In genomic region chr12:43964966-43965365, GRCh38 we compare ENCODE assay signal across 25 cellular contexts.
A peak's percentile ranks its signal among the peaks of the same experiment; 100 is the strongest.
DNase-seq lines count a peak whose midpoint lies in the region; FAIRE-seq and TF ChIP-seq lines count a peak whose summit lies in the region.
"Had no signal": no experiment of that assay in that cellular context is flagged by ENCODE, and none has a peak within 500 bp of the region (broad histone marks: within the 10 kb centered on the region; RNA-seq: fewer than 3 reads in every experiment).

No MANE protein-coding gene starts in this region.

- no peaks in the 10 kb centered on the region for H3K9me3 Mint-ChIP-seq in astrocyte (ENCODE audit: unreplicated experiment)
- H3K9me3 Mint-ChIP-seq in activated CD4-positive, alpha-beta T cell treated with anti-CD3 and anti-CD28 coated beads, Interleukin-2, amount 10 ng/mL, durations not matched to agents 7 days and 5 days, result peaks cover 9% of the 10 kb centered on the region

- H3K4me3 ChIP-seq in astrocyte (ENCODE audit: insufficient read depth, low read depth, low read length) (no peak overlapping the region), mesendoderm (ENCODE audit: low read length) (no peak overlapping the region)
- H3K4me3 ChIP-seq: esophagus squamous epithelium, hepatocyte had no signal

- H3K9ac ChIP-seq in astrocyte (ENCODE audit: low read length) (no peak overlapping the region), mesendoderm (ENCODE audit: low read length) (no peak overlapping the region)

- H3K23ac ChIP-seq in mesendoderm (ENCODE audit: low read length), result no peak overlapping the region

- no peak overlapping the region for H3K18ac ChIP-seq in mesendoderm (ENCODE audit: low read length)

- no peak overlapping the region for H2AFZ ChIP-seq in astrocyte (ENCODE audit: low read depth, low read length)
- H2AFZ ChIP-seq: hepatocyte had no signal

- H3K27ac ChIP-seq in astrocyte (ENCODE audit: low read depth, low read length) (no peak overlapping the region), mesendoderm (ENCODE audit: low read depth, low read length) (no peak overlapping the region)
- H3K27ac ChIP-seq: 22Rv1, esophagus squamous epithelium, hepatocyte had no signal

- H4K5ac ChIP-seq in mesendoderm (ENCODE audit: low read length), result no peak overlapping the region

- H3K9me3 ChIP-seq in astrocyte (ENCODE audit: insufficient read depth, low read depth, low read length), result no peaks in the 10 kb centered on the region
- H3K9me3 ChIP-seq: BE2C, esophagus squamous epithelium had no signal

- H3K79me1 ChIP-seq in mesendoderm (ENCODE audit: low read length), result no peaks in the 10 kb centered on the region

- H3K27me3 Mint-ChIP-seq in astrocyte (ENCODE audit: low read depth, unreplicated experiment), result no peaks in the 10 kb centered on the region
- no peaks in the 10 kb centered on the region for H3K27me3 Mint-ChIP-seq in activated CD4-positive, alpha-beta T cell treated with anti-CD3 and anti-CD28 coated beads, Interleukin-2, amount 10 ng/mL, durations not matched to agents 7 days and 5 days

- no CpG with 5 or more reads among the region's 3 CpGs for whole genome bisulfite sequencing in mesendoderm (ENCODE audit: extremely low coverage, insufficient coverage, low lambda C conversion rate)

- no peak overlapping the region for H2BK5ac ChIP-seq in mesendoderm (ENCODE audit: low read length)

- no peak overlapping the region for H4K8ac ChIP-seq in mesendoderm (ENCODE audit: low read depth, low read length)

- no peak overlapping the region for H3K4ac ChIP-seq in mesendoderm (ENCODE audit: low read depth, low read length)

- H3K4me1 ChIP-seq in astrocyte (ENCODE audit: insufficient read depth, low read length) (no peaks in the 10 kb centered on the region), mesendoderm (ENCODE audit: control insufficient read depth, low read depth, low read length) (no peaks in the 10 kb centered on the region)
- H3K4me1 ChIP-seq: BE2C, esophagus squamous epithelium had no signal

- no peak overlapping the region for H2BK120ac ChIP-seq in mesendoderm (ENCODE audit: low read depth, low read length)

- POLR2A ChIA-PET in activated CD4-positive, alpha-beta T cell treated with anti-CD3 and anti-CD28 coated beads, Interleukin-2, amount 10 ng/mL, durations not matched to agents 7 days and 5 days (lab: Charles Lee), result no interaction called here

- CTCF ChIA-PET in activated CD4-positive, alpha-beta T cell treated with anti-CD3 and anti-CD28 coated beads, Interleukin-2, amount 10 ng/mL, durations not matched to agents 7 days and 5 days (lab: Charles Lee), result no interaction called here

- no peak overlapping the region for H3K4me2 ChIP-seq in astrocyte (ENCODE audit: low read length)
- no peak overlapping the region for H3K4me2 ChIP-seq in mesendoderm (ENCODE audit: low read length)
- H3K4me2 ChIP-seq: hepatocyte had no signal

- no peak overlapping the region for H3K56ac ChIP-seq in mesendoderm (ENCODE audit: low read length)

- H3K36me3 ChIP-seq in astrocyte (ENCODE audit: insufficient read depth, low read length), result no peaks in the 10 kb centered on the region
- no peaks in the 10 kb centered on the region for H3K36me3 ChIP-seq in mesendoderm (ENCODE audit: control insufficient read depth, insufficient read depth, low read length)
- H3K36me3 ChIP-seq: BE2C, esophagus squamous epithelium had no signal

- H3K27ac Mint-ChIP-seq in astrocyte (ENCODE audit: unreplicated experiment), result no peak overlapping the region
- H3K27ac Mint-ChIP-seq in activated CD4-positive, alpha-beta T cell treated with anti-CD3 and anti-CD28 coated beads, Interleukin-2, amount 10 ng/mL, durations not matched to agents 7 days and 5 days, result no peak overlapping the region
- H3K27ac Mint-ChIP-seq: activated T-helper 2 cell treated with anti-CD3 and anti-CD28 coated beads, Interferon-gamma antibody, Interleukin-2, Interleukin-4, amounts not matched to agents 10 μg/mL and 5 μg/mL and 100 μg/mL, durations not matched to agents 14 hours and 24 hours and 36 hours; H9 had no signal

- FAIRE-seq in astrocyte (lab: Jason Lieb, UNC), result no peak
- FAIRE-seq: TTC549 had no signal

- H3K79me2 ChIP-seq in astrocyte (ENCODE audit: insufficient read depth, low read length), result no peaks in the 10 kb centered on the region
- H3K79me2 ChIP-seq in mesendoderm (ENCODE audit: control insufficient read depth, insufficient read depth, low read length), result no peaks in the 10 kb centered on the region
- H3K79me2 ChIP-seq: hepatocyte had no signal

- H3K4me3 Mint-ChIP-seq in astrocyte (ENCODE audit: unreplicated experiment), result no peak overlapping the region
- H3K4me3 Mint-ChIP-seq in activated CD4-positive, alpha-beta T cell treated with anti-CD3 and anti-CD28 coated beads, Interleukin-2, amount 10 ng/mL, durations not matched to agents 7 days and 5 days, result no peak overlapping the region
- H3K4me3 Mint-ChIP-seq: H9 had no signal

- peaks cover 2% of the 10 kb centered on the region for H3K4me1 Mint-ChIP-seq in astrocyte (ENCODE audit: low read depth, unreplicated experiment)
- no peaks in the 10 kb centered on the region for H3K4me1 Mint-ChIP-seq in activated CD4-positive, alpha-beta T cell treated with anti-CD3 and anti-CD28 coated beads, Interleukin-2, amount 10 ng/mL, durations not matched to agents 7 days and 5 days

- H3K36me3 Mint-ChIP-seq in astrocyte (ENCODE audit: low read depth, unreplicated experiment), result peaks cover 6% of the 10 kb centered on the region
- H3K36me3 Mint-ChIP-seq in activated CD4-positive, alpha-beta T cell treated with anti-CD3 and anti-CD28 coated beads, Interleukin-2, amount 10 ng/mL, durations not matched to agents 7 days and 5 days (ENCODE audit: low read depth), result no peaks in the 10 kb centered on the region

- peaks cover 3% of the 10 kb centered on the region for H4K20me1 ChIP-seq in astrocyte (ENCODE audit: insufficient read depth, low read length)

- H2AK5ac ChIP-seq in mesendoderm (ENCODE audit: low read length), result no peak overlapping the region

- H3K27me3 ChIP-seq in astrocyte (ENCODE audit: insufficient read depth, low read length) (no peaks in the 10 kb centered on the region), mesendoderm (ENCODE audit: insufficient read depth, low read length, poor library complexity) (no peaks in the 10 kb centered on the region)
- H3K27me3 ChIP-seq: BE2C, esophagus squamous epithelium, hepatocyte had no signal

- DNase-seq in DMS 273 (lab: John Stamatoyannopoulos, UW; ENCODE audit: unreplicated experiment), result peak; percentile 12
- no peak for DNase-seq in DMS 273 treated with DMSO at 0.1 percent for 48 hours (lab: John Stamatoyannopoulos, UW)
- peak; percentile 63 for DNase-seq in astrocyte (ENCODE audit: low read depth)
- DNase-seq in fibroblast of the conjunctiva (ENCODE audit: low read depth), result peak; percentile 24
- peak; percentile 47 for DNase-seq in renal cortical epithelial cell (ENCODE audit: low read depth)
- DNase-seq in mesendoderm, result no peak
- no peak for DNase-seq in activated CD4-positive, alpha-beta T cell treated with anti-CD3 and anti-CD28 coated beads, Interleukin-2, amount 10 ng/mL, durations not matched to agents 7 days and 5 days
- no peak for DNase-seq in AG08395 (ENCODE audit: low spot score)
- DNase-seq: BE2C; cerebellar nuclear complex; COR-L47; effector memory CD4-positive, alpha-beta T cell; esophagus squamous epithelium; H9; KG1; MV-4-11; NCI-H1930; NCI-H526; occipital lobe; retina; Right ventricle myocardium superior had no signal

- no peak overlapping the region for H2BK15ac ChIP-seq in mesendoderm (replicated peaks; ENCODE audit: low read depth)

- no peak for TF ChIP-seq CTCF in astrocyte (IDR thresholded peaks at IDR 0.05; ENCODE audit: insufficient read depth, low read depth, low read length)

Comparison
In these comparisons a context has a peak if more than half of its experiments do, and no peak if none do; other contexts are left out.
1. DNase-seq: peak in DMS 273 (single experiment), astrocyte (single experiment), fibroblast of the conjunctiva (single experiment) and renal cortical epithelial cell (single experiment); none in DMS 273 treated with DMSO at 0.1 percent for 48 hours (single experiment), mesendoderm (single experiment), activated CD4-positive, alpha-beta T cell treated with anti-CD3 and anti-CD28 coated beads, Interleukin-2, amount 10 ng/mL, durations not matched to agents 7 days and 5 days (single experiment) and AG08395 (single experiment).